ENCODE assay signal across 9 cellular contexts in the genomic region with DNA sequence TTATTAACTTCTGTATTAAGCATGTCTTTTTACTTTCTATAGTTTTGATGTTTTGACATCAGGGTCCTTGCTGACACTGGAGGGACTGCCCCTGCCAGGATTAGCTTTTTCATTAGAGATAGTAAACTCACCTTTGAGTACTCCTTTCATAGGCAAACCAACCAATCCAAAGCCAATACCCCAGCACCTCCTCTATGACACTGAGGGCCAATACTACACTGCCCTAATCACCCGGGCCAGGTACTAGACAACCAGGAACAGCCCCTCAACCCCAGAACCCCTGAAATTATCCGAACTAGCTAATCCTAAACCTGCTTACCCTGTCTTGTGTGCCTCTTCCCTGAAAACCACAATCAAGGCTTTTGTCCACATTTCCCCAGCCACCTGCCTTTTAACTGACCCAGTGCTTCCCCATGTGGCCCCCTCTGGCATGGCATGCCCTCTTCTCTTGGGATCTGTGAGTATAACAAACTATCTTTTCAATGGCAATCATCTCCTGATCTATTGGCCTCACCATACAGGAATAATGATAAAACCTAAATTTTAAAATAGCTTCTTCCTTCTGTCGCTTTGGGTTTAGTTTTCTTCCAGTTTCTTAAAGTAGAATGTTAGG. TPM values are rescaled to one million over a fixed set of nuclear protein-coding genes. Genes with fewer than 3 reads are reported as not detected.
A peak's percentile ranks its signal among the peaks of the same experiment; 100 is the strongest.
DNase-seq lines count a peak whose midpoint lies in the region; ATAC-seq and TF ChIP-seq lines count a peak whose summit lies in the region.
"Had no signal": no experiment of that assay in that cellular context is flagged by ENCODE, and none has a peak within 500 bp of the region (broad histone marks: within the 10 kb centered on the region; RNA-seq: fewer than 3 reads in every experiment).

No MANE protein-coding gene starts in this region.

- intact Hi-C loops in tibial artery (cut with DNase I; ENCODE audit: low total_unique reads) = no loop called here

- TF ChIP-seq EP300 in SK-N-SH (IDR thresholded peaks at IDR 0.05; ENCODE audit: borderline replicate concordance in 1 of 2, low read depth in 1 of 2, low read length in 1 of 2) = no peak

- H3K27ac ChIP-seq in SK-N-SH (ENCODE audit: low read depth in 2 of 2, low read length in 1 of 2) (no peak overlapping the region), tibial artery (no peak overlapping the region)

- peak; percentile 35; the same call in 1 of the 2 replicates for TF ChIP-seq RAD21 in SK-N-SH (IDR thresholded peaks at IDR 0.05; ENCODE audit: low read length)

- no peaks in the 10 kb centered on the region for H3K27me3 ChIP-seq in GM06990 (replicated peaks; ENCODE audit: control insufficient read depth, insufficient read depth, low read length)
- H3K27me3 ChIP-seq in SK-N-SH (ENCODE audit: insufficient read depth) = no peaks in the 10 kb centered on the region
- H3K27me3 ChIP-seq in tibial artery = no peaks in the 10 kb centered on the region

- H3K36me3 ChIP-seq in GM06990 (ENCODE audit: control insufficient read depth, insufficient read depth, low read length) (no peaks in the 10 kb centered on the region), SK-N-SH (replicated peaks in 1 of 2; ENCODE audit: control insufficient read depth in 1 of 2, insufficient read depth in 2 of 2, low read length in 1 of 2) (peaks cover 8 to 25% of the 10 kb centered on the region in 2 experiments), tibial artery (peaks cover 0 to 8% (median 0%) of the 10 kb centered on the region in 3 donors)

- no peaks in the 10 kb centered on the region for H3K9me3 ChIP-seq in SK-N-SH
- no peaks in the 10 kb centered on the region for H3K9me3 ChIP-seq in tibial artery

- no peak for ATAC-seq in HG02642 (IDR thresholded peaks at IDR 0.05; ENCODE audit: poor library complexity, unreplicated experiment)

- no peaks in the 10 kb centered on the region for H3K9me2 ChIP-seq in SK-N-SH

- H2AFZ ChIP-seq in SK-N-SH (ENCODE audit: low read depth) = no peak overlapping the region

- POLR2A ChIA-PET in SK-N-SH (lab: Yijun Ruan, JAX) = no interaction called here

- H3K27me3 Mint-ChIP-seq in immature natural killer cell (ENCODE audit: low read depth in 3 of 3) = no peaks in the 10 kb centered on the region
- H3K27me3 Mint-ChIP-seq: activated naive CD8-positive, alpha-beta T cell treated with anti-CD3 and anti-CD28 coated beads, Interleukin-2, amount 10 ng/mL, durations not matched to agents 7 days and 5 days had no signal

- CTCF ChIA-PET in SK-N-SH (lab: Yijun Ruan, JAX) = interaction anchor here (0.6 to 1.4 kb wide), 10 partner anchors 11 to 209 kb away, joined by 3 to 5 read pairs (median 3); no protein-coding TSS in a partner anchor

- peaks cover 66% of the 10 kb centered on the region for H4K20me1 ChIP-seq in SK-N-SH (ENCODE audit: insufficient read depth)

- H3F3A ChIP-seq in SK-N-SH (replicated peaks; ENCODE audit: insufficient read depth) = peaks cover 13% of the 10 kb centered on the region

- no peaks in the 10 kb centered on the region for H3K9me3 Mint-ChIP-seq in immature natural killer cell
- H3K9me3 Mint-ChIP-seq: activated naive CD8-positive, alpha-beta T cell treated with anti-CD3 and anti-CD28 coated beads, Interleukin-2, amount 10 ng/mL, durations not matched to agents 7 days and 5 days had no signal

- peak; percentile 32 for DNase-seq in ACHN
- no peak for DNase-seq in GM06990 (ENCODE audit: extremely low read depth, insufficient read length)
- peak; percentile 40 for DNase-seq in SK-N-SH
- no peak for DNase-seq in immature natural killer cell
- no peak for DNase-seq in G401 (ENCODE audit: low spot score)
- DNase-seq in tibial artery = no peak
- DNase-seq in NCI-H446 treated with DMSO at 0.1 percent for 48 hours (lab: John Stamatoyannopoulos, UW) = no peak
- DNase-seq: activated naive CD8-positive, alpha-beta T cell treated with anti-CD3 and anti-CD28 coated beads, Interleukin-2, amount 10 ng/mL, durations not matched to agents 7 days and 5 days had no signal

- 91% methylated on average over 3 of the region's 3 CpGs for WGBS in SK-N-SH (ENCODE audit: low lambda C conversion rate)

- TF ChIP-seq CTCF in GM06990 (IDR thresholded peaks at IDR 0.05; ENCODE audit: insufficient read depth, low read length, poor library complexity, severe bottlenecking) = peak; percentile 47
- TF ChIP-seq CTCF in SK-N-SH (IDR thresholded peaks at IDR 0.05) = peak; percentile 51
- no peak for TF ChIP-seq CTCF in tibial artery (IDR thresholded peaks at IDR 0.05)

- H3K4me1 ChIP-seq in SK-N-SH (ENCODE audit: control insufficient read depth in 1 of 2, insufficient read depth in 2 of 2, low read depth in 1 of 2, low read length in 1 of 2) = no peaks in the 10 kb centered on the region
- peaks cover 0 to 16% (median 3%) of the 10 kb centered on the region in 4 donors for H3K4me1 ChIP-seq in tibial artery

- no peak overlapping the region for H3K4me2 ChIP-seq in SK-N-SH

- H3K27ac Mint-ChIP-seq in immature natural killer cell = peak overlapping the region in 4 of 6 donors; percentile 11 to 60 (median 50)
- H3K27ac Mint-ChIP-seq: activated naive CD8-positive, alpha-beta T cell treated with anti-CD3 and anti-CD28 coated beads, Interleukin-2, amount 10 ng/mL, durations not matched to agents 7 days and 5 days had no signal

- in situ Hi-C loops in ACHN (cut with HindIII; ENCODE audit: low pct_ligation_motif_present, low pct_unique_long_range_greater_than_20kb, low sequenced_read_pairs) (no loop called here), G401 (cut with HindIII; ENCODE audit: low sequenced_read_pairs) (no loop called here)

- H3K4me1 Mint-ChIP-seq in immature natural killer cell = peaks cover 20 to 65% of the 10 kb centered on the region in 2 donors

- H3K79me2 ChIP-seq in SK-N-SH (ENCODE audit: insufficient read depth) = peaks cover 85% of the 10 kb centered on the region

- no peak overlapping the region for H3K9ac ChIP-seq in SK-N-SH

- H3K4me3 Mint-ChIP-seq in immature natural killer cell = no peak overlapping the region
- H3K4me3 Mint-ChIP-seq: activated naive CD8-positive, alpha-beta T cell treated with anti-CD3 and anti-CD28 coated beads, Interleukin-2, amount 10 ng/mL, durations not matched to agents 7 days and 5 days had no signal

- no peak overlapping the region for H3K4me3 ChIP-seq in GM06990 (replicated peaks; ENCODE audit: low read depth, low read length)
- H3K4me3 ChIP-seq in SK-N-SH (ENCODE audit: low read depth in 2 of 2, low read length in 1 of 2) = no peak overlapping the region
- H3K4me3 ChIP-seq in tibial artery = no peak overlapping the region

- H3K36me3 Mint-ChIP-seq in immature natural killer cell = no peaks in the 10 kb centered on the region

TF ChIP-seq in SK-N-SH, 30 proteins besides CTCF, POLR2A, EP300 and RAD21 (continues in another document):
- TF ChIP-seq RXRA (IDR thresholded peaks at IDR 0.05; ENCODE audit: borderline replicate concordance, low read depth) (no peak), GABPA (IDR thresholded peaks at IDR 0.05; ENCODE audit: low read depth) (no peak), ZBTB33 (IDR thresholded peaks at IDR 0.05; ENCODE audit: borderline replicate concordance, low read depth) (no peak), ELF1 (IDR thresholded peaks at IDR 0.05) (no peak), SMC3 (IDR thresholded peaks at IDR 0.05; ENCODE audit: low read depth, low read length) (no peak), TAF1 (IDR thresholded peaks at IDR 0.05; ENCODE audit: borderline replicate concordance, low read depth, low read length) (no peak)

RNA-seq across cellular contexts. Expression of gene RAB6A, which starts 31.2 kb away (rescaled TPM):
- polyA plus RNA-seq in SK-N-SH (2012; rRNA removed) (39.1 and 48.8 TPM in 2 replicates), immature natural killer cell (100 to 1,000 TPM; 127 to 162 (median 131) TPM)
- polyA plus RNA-seq in SK-N-SH (2012; cell fraction: cytosol; rRNA removed) = 70.7 and 85.3 TPM in 2 replicates
- polyA plus RNA-seq in SK-N-SH (2012; cell fraction: nucleus; rRNA removed) = 15.7 and 31.3 TPM in 2 replicates
- 76.6 and 101 TPM in 2 replicates for total RNA-seq in G401 (2014; rRNA removed; shearing (Covaris generic))

RNA-seq across cellular contexts. Expression of gene MRPL48, which starts 58.0 kb away (rescaled TPM):
- 28.3 and 29.2 TPM in 2 replicates for polyA plus RNA-seq in SK-N-SH (2012; rRNA removed)
- 36.1 and 43.7 TPM in 2 replicates for polyA plus RNA-seq in SK-N-SH (2012; cell fraction: cytosol; rRNA removed)
- polyA plus RNA-seq in SK-N-SH (2012; cell fraction: nucleus; rRNA removed) = 9.6 and 13.6 TPM in 2 replicates
- polyA plus RNA-seq in immature natural killer cell = 100 to 1,000 TPM in 1 of 3 donors, 10 to 100 TPM in 2; 55.8 to 106 (median 91.5) TPM
- total RNA-seq in G401 (2014; rRNA removed; shearing (Covaris generic)) = 53.5 and 86.0 TPM in 2 replicates

Comparison
In these comparisons a context has a peak if more than half of its experiments do, and no peak if none do; other contexts are left out.
1. DNase-seq: peak in ACHN (single experiment) and SK-N-SH (single experiment); none in GM06990 (single experiment), immature natural killer cell (0 of 3), G401 (single experiment), tibial artery (0 of 2) and NCI-H446 treated with DMSO at 0.1 percent for 48 hours (single experiment).
2. CTCF ChIP-seq: peak in GM06990 (single experiment) and SK-N-SH (single experiment); none in tibial artery (0 of 2).